ENCODE assay signal across 8 cellular contexts in genomic region chr6:31272856-31273626, GRCh38. TPM values are rescaled to one million over a fixed set of nuclear protein-coding genes. Genes with fewer than 3 reads are reported as not detected.
DNase-seq lines count a peak whose midpoint lies in the region; ATAC-seq and TF ChIP-seq lines count a peak whose summit lies in the region.

No MANE protein-coding gene starts in this region.

- H3K27me3 ChIP-seq in esophagus muscularis mucosa = no peaks in the 10 kb centered on the region
- no peaks in the 10 kb centered on the region for H3K27me3 ChIP-seq in rectal smooth muscle tissue (ENCODE audit: control insufficient read depth, insufficient read depth, low read length)

- H3K4me1 Mint-ChIP-seq in T-helper 1 cell treated with Interleukin-12 subunit alpha and Interleukin-12 subunit beta and Interleukin-4 antibody, amounts not matched to agents 30 μg/mL and 1 μg/mL, for 36 hours (ENCODE audit: low read depth) = peaks cover 24% of the 10 kb centered on the region

- TF ChIP-seq CTCF in esophagus muscularis mucosa (IDR thresholded peaks at IDR 0.05) = no peak

- intact Hi-C loops in esophagus muscularis mucosa (cut with DNase I) = loop anchor here (5.0 kb wide), 2 partner anchors 76 to 94 kb away; no protein-coding TSS in a partner anchor

- peaks cover 0 to 30% (median 9%) of the 10 kb centered on the region in 4 donors for H3K36me3 ChIP-seq in esophagus muscularis mucosa
- no peaks in the 10 kb centered on the region for H3K36me3 ChIP-seq in rectal smooth muscle tissue (ENCODE audit: control insufficient read depth, insufficient read depth, low read length)

- DNase-seq in ELR (ENCODE audit: low read depth) (peak; percentile 19), esophagus muscularis mucosa (ENCODE audit: extremely low spot score) (no peak), NOMO-1 treated with dmso at 0.1 percent for 144 hours (lab: John Stamatoyannopoulos, UW; ENCODE audit: unreplicated experiment) (no peak)

- no peak for TF ChIP-seq POLR2A in esophagus muscularis mucosa (IDR thresholded peaks at IDR 0.05; ENCODE audit: low read depth)

- peaks cover 31% of the 10 kb centered on the region for H3K36me3 Mint-ChIP-seq in T-helper 1 cell treated with Interleukin-12 subunit alpha and Interleukin-12 subunit beta and Interleukin-4 antibody, amounts not matched to agents 30 μg/mL and 1 μg/mL, for 36 hours (ENCODE audit: low read depth)

- no peaks in the 10 kb centered on the region for H3K9me3 Mint-ChIP-seq in T-helper 1 cell treated with Interleukin-12 subunit alpha and Interleukin-12 subunit beta and Interleukin-4 antibody, amounts not matched to agents 30 μg/mL and 1 μg/mL, for 36 hours

- H3K4me3 ChIP-seq in esophagus muscularis mucosa (peak overlapping the region; percentile 57 to 94 (median 78)), rectal smooth muscle tissue (ENCODE audit: low read length) (peak overlapping the region; percentile 79)

- ATAC-seq in HG02852 (IDR thresholded peaks at IDR 0.05; ENCODE audit: unreplicated experiment) = no peak
- no peak for ATAC-seq in HG03442 (IDR thresholded peaks at IDR 0.05; ENCODE audit: unreplicated experiment)
- no peak for ATAC-seq in HG02840 (IDR thresholded peaks at IDR 0.05; ENCODE audit: low FRiP score, unreplicated experiment)

- H3K27ac ChIP-seq in esophagus muscularis mucosa (replicated peaks in 1 of 4) (peak overlapping the region; percentile 78 to 99 (median 96)), rectal smooth muscle tissue (ENCODE audit: low read depth, low read length) (no peak overlapping the region)

- 50% methylated on average over 10 of the region's 10 CpGs for WGBS in esophagus muscularis mucosa

- TF ChIP-seq EP300 in esophagus muscularis mucosa (IDR thresholded peaks at IDR 0.05) = no peak

- H3K27ac Mint-ChIP-seq in T-helper 1 cell treated with Interleukin-12 subunit alpha and Interleukin-12 subunit beta and Interleukin-4 antibody, amounts not matched to agents 30 μg/mL and 1 μg/mL, for 36 hours = peak overlapping the region; percentile 94

- no peaks in the 10 kb centered on the region for H3K9me3 ChIP-seq in esophagus muscularis mucosa

- peaks cover 0 to 22% (median 11%) of the 10 kb centered on the region in 4 donors for H3K4me1 ChIP-seq in esophagus muscularis mucosa
- peaks cover 3% of the 10 kb centered on the region for H3K4me1 ChIP-seq in rectal smooth muscle tissue (ENCODE audit: control insufficient read depth, insufficient read depth, low read length)

- peak overlapping the region; percentile 83 for H3K9ac ChIP-seq in rectal smooth muscle tissue (ENCODE audit: low read length)

- H3K27me3 Mint-ChIP-seq in T-helper 1 cell treated with Interleukin-12 subunit alpha and Interleukin-12 subunit beta and Interleukin-4 antibody, amounts not matched to agents 30 μg/mL and 1 μg/mL, for 36 hours (ENCODE audit: low read depth) = peaks cover 25% of the 10 kb centered on the region

- H3K4me3 Mint-ChIP-seq in T-helper 1 cell treated with Interleukin-12 subunit alpha and Interleukin-12 subunit beta and Interleukin-4 antibody, amounts not matched to agents 30 μg/mL and 1 μg/mL, for 36 hours = peak overlapping the region; percentile 97

RNA-seq across cellular contexts. Expression of gene HLA-C, which starts 1.1 kb away (rescaled TPM):
- total RNA-seq in esophagus muscularis mucosa = 100 to 1,000 TPM; 251 to 549 (median 296) TPM
